1 cellular context compared by ENCODE assay signal in genomic region chr14:95889236-95889979, GRCh38.
TF ChIP-seq lines count a peak whose summit lies in the region.

No MANE protein-coding gene starts in this region.

TF ChIP-seq in WTC11, 78 proteins besides CTCF, POLR2A, EP300 and RAD21 (continued from another document):
- TF ChIP-seq, protein P1, sequence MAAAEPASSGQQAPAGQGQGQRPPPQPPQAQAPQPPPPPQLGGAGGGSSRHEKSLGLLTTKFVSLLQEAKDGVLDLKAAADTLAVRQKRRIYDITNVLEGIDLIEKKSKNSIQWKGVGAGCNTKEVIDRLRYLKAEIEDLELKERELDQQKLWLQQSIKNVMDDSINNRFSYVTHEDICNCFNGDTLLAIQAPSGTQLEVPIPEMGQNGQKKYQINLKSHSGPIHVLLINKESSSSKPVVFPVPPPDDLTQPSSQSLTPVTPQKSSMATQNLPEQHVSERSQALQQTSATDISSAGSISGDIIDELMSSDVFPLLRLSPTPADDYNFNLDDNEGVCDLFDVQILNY (CRISPR knock-in tag; IDR thresholded peaks at IDR 0.05), result no peak
- TF ChIP-seq JUN (CRISPR knock-in tag; IDR thresholded peaks at IDR 0.05) (no peak), NFATC4 (CRISPR knock-in tag; IDR thresholded peaks at IDR 0.05) (no peak)
